Comparison of ENCODE assay signal across 16 cellular contexts in the genomic region with DNA sequence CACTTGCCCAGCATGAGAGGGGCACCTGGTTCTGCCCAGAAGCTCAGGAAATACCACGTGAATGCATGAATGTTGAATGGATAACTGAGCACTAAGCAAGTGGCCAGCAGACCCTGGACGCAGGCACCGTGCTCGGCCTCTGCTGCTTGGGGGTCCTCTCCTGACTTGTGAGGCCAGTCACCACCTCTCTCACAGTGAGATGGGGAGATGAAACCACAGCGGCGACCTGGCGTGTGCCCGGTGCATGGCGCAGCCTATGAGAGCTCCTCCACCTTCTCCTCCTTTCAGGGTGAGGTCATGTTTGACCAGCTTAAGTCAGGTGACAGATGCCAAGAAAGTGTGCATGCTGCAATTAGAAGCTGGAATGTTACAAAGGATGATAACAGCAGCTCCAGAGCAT.
DNase-seq lines count a peak whose midpoint lies in the region; ATAC-seq and TF ChIP-seq lines count a peak whose summit lies in the region.
"Had no signal": no experiment of that assay in that cellular context is flagged by ENCODE, and none has a peak within 500 bp of the region (broad histone marks: within the 10 kb centered on the region; RNA-seq: fewer than 3 reads in every experiment).

No MANE protein-coding gene starts in this region.

- H2BK15ac ChIP-seq in mesendoderm (replicated peaks; ENCODE audit: low read depth) = no peak overlapping the region

- no peak overlapping the region for H3K4me3 ChIP-seq in LNCaP clone FGC (ENCODE audit: low read depth, low read length)
- H3K4me3 ChIP-seq in mesendoderm (ENCODE audit: low read length) = no peak overlapping the region
- H3K4me3 ChIP-seq: BLaER1 had no signal

- H3K4me1 ChIP-seq in mesendoderm (ENCODE audit: control insufficient read depth, low read depth, low read length) = no peaks in the 10 kb centered on the region
- H3K4me1 ChIP-seq: BE2C, BLaER1, Caco-2 had no signal

- no peak overlapping the region for H4K5ac ChIP-seq in mesendoderm (ENCODE audit: low read length)

- TF ChIP-seq CTCF in C4-2B (conservative IDR thresholded peaks at IDR 0.05) (no peak), LNCaP clone FGC (IDR thresholded peaks at IDR 0.05; ENCODE audit: control insufficient read depth, extremely low read depth, insufficient read depth) (no peak)

- H3K18ac ChIP-seq in mesendoderm (ENCODE audit: low read length) = no peak overlapping the region

- H2BK5ac ChIP-seq in mesendoderm (ENCODE audit: low read length) = no peak overlapping the region

- no peak overlapping the region for H3K27ac Mint-ChIP-seq in T-helper 17 cell
- H3K27ac Mint-ChIP-seq: CD4-positive, alpha-beta T cell; CD8-positive, alpha-beta T cell had no signal

- peak; percentile 28 for DNase-seq in LNCaP clone FGC (ENCODE audit: low read depth)
- DNase-seq in mesendoderm = no peak
- DNase-seq in NAMALWA (ENCODE audit: low spot score) = no peak
- no peak for DNase-seq in T-helper 17 cell
- DNase-seq: 8988T; ACHN; BE2C; C1 segment of cervical spinal cord; Caco-2; Calu3; CD4-positive, alpha-beta T cell; CD8-positive, alpha-beta T cell; DMS79 treated with DMSO at 0.1 percent for 48 hours; GF-D8 had no signal

- H3K9ac ChIP-seq in mesendoderm (ENCODE audit: low read length) = no peak overlapping the region
- H3K9ac ChIP-seq: BLaER1 had no signal

- H3K36me3 Mint-ChIP-seq in T-helper 17 cell (ENCODE audit: low read depth) = no peaks in the 10 kb centered on the region
- H3K36me3 Mint-ChIP-seq: CD8-positive, alpha-beta T cell had no signal

- H3K79me1 ChIP-seq in mesendoderm (ENCODE audit: low read length) = no peaks in the 10 kb centered on the region

- no peak overlapping the region for H3K4me3 Mint-ChIP-seq in T-helper 17 cell
- H3K4me3 Mint-ChIP-seq: CD4-positive, alpha-beta T cell; CD8-positive, alpha-beta T cell had no signal

- H3K27me3 ChIP-seq in mesendoderm (ENCODE audit: insufficient read depth, low read length, poor library complexity) = no peaks in the 10 kb centered on the region
- H3K27me3 ChIP-seq: BE2C, BLaER1 had no signal

- no peak overlapping the region for H2BK120ac ChIP-seq in mesendoderm (ENCODE audit: low read depth, low read length)

- H3K23ac ChIP-seq in mesendoderm (ENCODE audit: low read length) = peak overlapping the region; percentile 66

- H4K8ac ChIP-seq in mesendoderm (ENCODE audit: low read depth, low read length) = no peak overlapping the region

- WGBS in mesendoderm (ENCODE audit: extremely low coverage, insufficient coverage, low lambda C conversion rate) = no CpG with 5 or more reads among the region's 9 CpGs

- H3K27me3 Mint-ChIP-seq in T-helper 17 cell = no peaks in the 10 kb centered on the region
- H3K27me3 Mint-ChIP-seq: CD4-positive, alpha-beta T cell had no signal

- H3K9me3 ChIP-seq in T-helper 17 cell (ENCODE audit: control insufficient read depth, low read length, poor library complexity, severe bottlenecking) = no peaks in the 10 kb centered on the region
- H3K9me3 ChIP-seq: BE2C, BLaER1, Caco-2 had no signal

- no peaks in the 10 kb centered on the region for H3K4me1 Mint-ChIP-seq in T-helper 17 cell

- H3K27ac ChIP-seq in C4-2B (peak overlapping the region; percentile 65), mesendoderm (ENCODE audit: low read depth, low read length) (no peak overlapping the region)
- H3K27ac ChIP-seq: BLaER1 had no signal

- H2AK5ac ChIP-seq in mesendoderm (ENCODE audit: low read length) = no peak overlapping the region

- no peaks in the 10 kb centered on the region for H3K79me2 ChIP-seq in mesendoderm (ENCODE audit: control insufficient read depth, insufficient read depth, low read length)

- no peak overlapping the region for H3K56ac ChIP-seq in mesendoderm (ENCODE audit: low read length)

- no peak overlapping the region for H3K4me2 ChIP-seq in mesendoderm (ENCODE audit: low read length)
- H3K4me2 ChIP-seq: BLaER1 had no signal

- H3K36me3 ChIP-seq in mesendoderm (ENCODE audit: control insufficient read depth, insufficient read depth, low read length) = no peaks in the 10 kb centered on the region
- H3K36me3 ChIP-seq: BE2C, BLaER1 had no signal

- no peak overlapping the region for H3K4ac ChIP-seq in mesendoderm (ENCODE audit: low read depth, low read length)

- no peak for ATAC-seq in T-helper 17 cell
- ATAC-seq: CD8-positive, alpha-beta T cell had no signal
